In the genomic region with DNA sequence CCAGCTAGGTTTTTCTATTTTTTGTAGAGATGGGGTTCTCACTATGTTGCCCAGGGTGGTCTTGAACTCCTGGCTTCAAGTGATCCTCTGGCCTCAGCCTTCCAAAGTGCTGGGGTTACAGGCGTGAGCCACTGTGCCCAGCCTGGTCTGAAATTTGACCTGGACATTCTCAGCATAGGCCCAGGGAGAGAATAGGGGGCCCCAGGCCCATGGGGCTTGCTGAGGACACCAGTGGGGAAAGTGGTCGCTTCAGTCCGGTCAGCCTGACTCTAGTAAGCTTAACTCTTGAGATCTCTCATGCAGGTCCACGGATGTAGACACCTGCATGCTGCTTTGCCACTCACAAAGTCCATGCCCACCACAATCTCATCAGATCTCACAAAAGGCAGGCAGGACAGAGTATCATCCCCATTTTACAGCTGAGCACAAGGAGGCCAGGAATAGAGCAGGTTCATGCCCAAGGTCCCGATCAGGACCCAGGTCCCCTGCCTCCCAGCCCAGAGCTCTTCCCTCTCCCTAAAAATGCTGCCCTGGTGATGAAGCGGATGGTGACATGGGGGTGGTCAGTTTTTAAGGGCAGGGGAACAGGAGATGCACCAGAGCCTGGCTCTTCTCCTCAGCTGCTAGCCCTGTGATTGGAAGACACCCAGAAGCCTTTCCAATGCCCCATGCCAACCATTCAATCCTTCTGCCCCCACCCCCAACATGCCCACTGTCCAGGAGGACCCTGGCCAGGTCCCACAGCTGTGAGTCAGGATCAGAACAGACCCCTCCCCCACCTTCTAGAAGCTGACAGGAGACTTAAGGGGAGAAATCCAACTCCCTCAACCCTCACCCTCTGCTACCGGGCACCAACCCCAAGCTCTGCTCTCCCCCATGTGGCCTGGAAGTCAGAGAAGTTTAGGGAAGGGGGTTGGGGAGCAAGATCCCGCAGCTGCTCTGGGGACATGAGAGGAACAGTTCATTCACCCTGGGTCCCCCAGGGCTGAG, we compare ENCODE assay signal across 1 cellular context.
TF ChIP-seq lines count a peak whose summit lies in the region.

No MANE protein-coding gene starts in this region.

TF ChIP-seq in HepG2, 621 proteins besides CTCF, POLR2A, EP300 and RAD21:
- TF ChIP-seq ZMYM2 (CRISPR knock-in tag; IDR thresholded peaks at IDR 0.05) (no peak), KDM1A (CRISPR knock-in tag; IDR thresholded peaks at IDR 0.05) (0 out of 2 replicates have a peak, but pooled peaks have one; percentile 26), JDP2 (CRISPR knock-in tag; IDR thresholded peaks at IDR 0.05; ENCODE audit: borderline replicate concordance) (no peak), AHDC1 (CRISPR knock-in tag; IDR thresholded peaks at IDR 0.05; ENCODE audit: borderline replicate concordance) (peak; percentile 16; the same call in 1 of the 2 replicates), ZNF770 (CRISPR knock-in tag; IDR thresholded peaks at IDR 0.05) (no peak), PITX1 (CRISPR knock-in tag; IDR thresholded peaks at IDR 0.05) (0 out of 2 replicates have a peak, but pooled peaks have one; percentile 8), SAP130 (CRISPR knock-in tag; IDR thresholded peaks at IDR 0.05; ENCODE audit: low read depth) (0 out of 2 replicates have a peak, but pooled peaks have one; percentile 10), ZNF629 (CRISPR knock-in tag; conservative IDR thresholded peaks at IDR 0.05) (peak; percentile 85)
- TF ChIP-seq, protein P1, sequence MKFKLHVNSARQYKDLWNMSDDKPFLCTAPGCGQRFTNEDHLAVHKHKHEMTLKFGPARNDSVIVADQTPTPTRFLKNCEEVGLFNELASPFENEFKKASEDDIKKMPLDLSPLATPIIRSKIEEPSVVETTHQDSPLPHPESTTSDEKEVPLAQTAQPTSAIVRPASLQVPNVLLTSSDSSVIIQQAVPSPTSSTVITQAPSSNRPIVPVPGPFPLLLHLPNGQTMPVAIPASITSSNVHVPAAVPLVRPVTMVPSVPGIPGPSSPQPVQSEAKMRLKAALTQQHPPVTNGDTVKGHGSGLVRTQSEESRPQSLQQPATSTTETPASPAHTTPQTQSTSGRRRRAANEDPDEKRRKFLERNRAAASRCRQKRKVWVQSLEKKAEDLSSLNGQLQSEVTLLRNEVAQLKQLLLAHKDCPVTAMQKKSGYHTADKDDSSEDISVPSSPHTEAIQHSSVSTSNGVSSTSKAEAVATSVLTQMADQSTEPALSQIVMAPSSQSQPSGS (CRISPR knock-in tag; IDR thresholded peaks at IDR 0.05), result no peak
TF ChIP-seq in HepG2: peak in this region for 5.
